In genomic region chr11:28481673-28482480, GRCh38 we compare ENCODE assay signal across 27 cellular contexts.
"Had no signal": no experiment of that assay in that cellular context is flagged by ENCODE, and none has a peak within 500 bp of the region (broad histone marks: within the 10 kb centered on the region; RNA-seq: fewer than 3 reads in every experiment).

No MANE protein-coding gene starts in this region.

- H3K36me3 ChIP-seq: esophagus squamous epithelium, left ventricle myocardium inferior, ovary, sigmoid colon, upper lobe of left lung, vagina had no signal

- H3K27me3 ChIP-seq: esophagus squamous epithelium, ovary, sigmoid colon, upper lobe of left lung, vagina had no signal

- FAIRE-seq: colon, frontal cortex, islet of Langerhans, small intestine had no signal

- H3K9me3 ChIP-seq: esophagus squamous epithelium, left ventricle myocardium inferior, ovary, sigmoid colon, upper lobe of left lung, vagina had no signal

- H3K27ac ChIP-seq: epithelial cell of prostate, esophagus squamous epithelium, left ventricle myocardium inferior, ovary, sigmoid colon, upper lobe of left lung, vagina had no signal

- H3K4me1 ChIP-seq: esophagus squamous epithelium, upper lobe of left lung, vagina had no signal

- DNase-seq: activated B cell treated with CpG ODN at 0.5 μM for 24 hours; activated CD4-positive, alpha-beta T cell treated with anti-CD3 and anti-CD28 coated beads, Interleukin-2, amount 50 U/mL, for 1 hour; activated CD8-positive, alpha-beta T cell treated with anti-CD3 and anti-CD28 coated beads for 36 hours; activated naive CD4-positive, alpha-beta T cell; activated T-cell treated with anti-CD3 and anti-CD28 coated beads, Interleukin-2, amount 50 U/mL, for 72 hours; dermis blood vessel endothelial cell; effector CD4-positive, alpha-beta T cell; esophagus squamous epithelium; left ventricle myocardium inferior; mesendoderm; ovary; sigmoid colon; small intestine; stimulated activated CD4-positive, alpha-beta T cell treated with anti-CD3 and anti-CD28 coated beads, Interleukin-4, amount 100 ng/mL, for 24 hours; stimulated activated naive CD8-positive, alpha-beta T cell treated with anti-CD3 and anti-CD28 coated beads, Interleukin-15, amount 100 ng/mL, for 72 hours; substantia nigra; T-helper 2 cell; upper lobe of left lung had no signal

- H3K4me3 ChIP-seq: esophagus squamous epithelium, left ventricle myocardium inferior, lung, ovary, sigmoid colon, upper lobe of left lung, vagina had no signal

- ATAC-seq: activated CD8-positive, alpha-beta T cell treated with anti-CD3 and anti-CD28 coated beads for 36 hours; activated naive CD4-positive, alpha-beta T cell treated with anti-CD3 and anti-CD28 coated beads, Interleukin-2, amount 50 U/mL, for 72 hours; activated T-cell treated with anti-CD3 and anti-CD28 coated beads, Interleukin-2, amount 50 U/mL, for 72 hours; natural killer cell treated with Interleukin-12 subunit alpha and Interleukin-12 subunit beta and Interleukin-15 and Interleukin-18, amount 100 ng/mL, for 72 hours; stimulated activated effector memory CD8-positive, alpha-beta T cell treated with anti-CD3 and anti-CD28 coated beads, Interleukin-12 subunit alpha, Interleukin-12 subunit beta, amount 100 ng/mL, for 72 hours; stimulated activated naive CD8-positive, alpha-beta T cell treated with anti-CD3 and anti-CD28 coated beads, Interleukin-15, amount 100 ng/mL, for 72 hours had no signal
